ENCODE assay signal across 24 cellular contexts in genomic region chr18:9285604-9286003, GRCh38.
"Had no signal": no experiment of that assay in that cellular context is flagged by ENCODE, and none has a peak within 500 bp of the region (broad histone marks: within the 10 kb centered on the region; RNA-seq: fewer than 3 reads in every experiment).

No MANE protein-coding gene starts in this region.

- H3K4me3 Mint-ChIP-seq: dendritic cell treated with granulocyte-macrophage colony-stimulating factor and Interleukin-4, amounts not matched to agents 40 ng/mL and 50 ng/mL, for 4 days; natural killer cell; neural crest cell; stimulated activated memory B cell treated with anti-CD40 and anti-IgM and Interleukin-4, amounts not matched to agents 10 μg/mL and 1 μg/mL and 100 μg/mL, for 72 hours; stimulated activated naive CD8-positive, alpha-beta T cell treated with anti-CD3 and anti-CD28 coated beads, Interleukin-15, Interleukin-2, amounts not matched to agents 100 ng/mL and 50 ng/mL, for 24 hours had no signal

- ATAC-seq: gastrocnemius medialis; heart right ventricle; natural killer cell; right lobe of liver; stimulated activated memory B cell treated with anti-CD40 and anti-IgM and Interleukin-4, amounts not matched to agents 10 μg/mL and 1 μg/mL and 100 μg/mL, for 72 hours had no signal

- H3K4me1 ChIP-seq: esophagus muscularis mucosa, gastrocnemius medialis, heart right ventricle, parathyroid adenoma, prostate gland, right lobe of liver, upper lobe of left lung, vagina had no signal

- H3K36me3 ChIP-seq: prostate gland, vagina had no signal

- H3K4me3 ChIP-seq: esophagus muscularis mucosa, gastrocnemius medialis, heart right ventricle, prostate gland, right lobe of liver, tibial artery, upper lobe of left lung, vagina had no signal

- H3K9me3 ChIP-seq: esophagus muscularis mucosa, gastrocnemius medialis, prostate gland, right lobe of liver, tibial artery, vagina had no signal

- H3K27me3 Mint-ChIP-seq: dendritic cell treated with granulocyte-macrophage colony-stimulating factor and Interleukin-4, amounts not matched to agents 40 ng/mL and 50 ng/mL, for 4 days; stimulated activated memory B cell treated with anti-CD40 and anti-IgM and Interleukin-4, amounts not matched to agents 10 μg/mL and 1 μg/mL and 100 μg/mL, for 72 hours; stimulated activated naive CD8-positive, alpha-beta T cell treated with anti-CD3 and anti-CD28 coated beads, Interleukin-15, Interleukin-2, amounts not matched to agents 100 ng/mL and 50 ng/mL, for 24 hours had no signal

- H3K4me1 Mint-ChIP-seq: natural killer cell; neural crest cell; stimulated activated memory B cell treated with anti-CD40 and anti-IgM and Interleukin-4, amounts not matched to agents 10 μg/mL and 1 μg/mL and 100 μg/mL, for 72 hours had no signal

- H3K9me3 Mint-ChIP-seq: dendritic cell treated with granulocyte-macrophage colony-stimulating factor and Interleukin-4, amounts not matched to agents 40 ng/mL and 50 ng/mL, for 4 days; natural killer cell; neural crest cell had no signal

- H2AFZ ChIP-seq: parathyroid adenoma had no signal

- DNase-seq: gastrocnemius medialis; heart right ventricle; hypothalamus; kidney glomerular epithelial cell; mammary epithelial cell; natural killer cell; nucleus accumbens; retina; right lobe of liver; stimulated activated CD4-positive, alpha-beta T cell treated with anti-CD3 and anti-CD28 coated beads, Interleukin-15, amount 100 ng/mL, for 24 hours; stimulated activated CD4-positive, alpha-beta T cell treated with anti-CD3 and anti-CD28 coated beads, Interleukin-1b, Interleukin-23, amount 100 ng/mL, for 48 hours; stimulated activated CD4-positive, alpha-beta T cell treated with anti-CD3 and anti-CD28 coated beads, Interleukin-4, amount 100 ng/mL, for 24 hours; tibial artery had no signal

- H3K27me3 ChIP-seq: esophagus muscularis mucosa, gastrocnemius medialis, heart right ventricle, right lobe of liver, tibial artery, upper lobe of left lung, vagina had no signal

- H3K27ac Mint-ChIP-seq: dendritic cell treated with granulocyte-macrophage colony-stimulating factor and Interleukin-4, amounts not matched to agents 40 ng/mL and 50 ng/mL, for 4 days; natural killer cell; stimulated activated memory B cell treated with anti-CD40 and anti-IgM and Interleukin-4, amounts not matched to agents 10 μg/mL and 1 μg/mL and 100 μg/mL, for 72 hours; stimulated activated naive CD8-positive, alpha-beta T cell treated with anti-CD3 and anti-CD28 coated beads, Interleukin-15, Interleukin-2, amounts not matched to agents 100 ng/mL and 50 ng/mL, for 24 hours had no signal

- H3K27ac ChIP-seq: esophagus muscularis mucosa, gastrocnemius medialis, heart right ventricle, parathyroid adenoma, prostate gland, right lobe of liver, tibial artery, upper lobe of left lung, vagina had no signal

- H3K9ac ChIP-seq: parathyroid adenoma had no signal

- FAIRE-seq: colon, islet of Langerhans had no signal
